ENCODE assay signal across 8 cellular contexts in genomic region chr20:62136283-62137091, GRCh38. TPM values are rescaled to one million over a fixed set of nuclear protein-coding genes. Genes with fewer than 3 reads are reported as not detected.
DNase-seq lines count a peak whose midpoint lies in the region; ATAC-seq, FAIRE-seq and TF ChIP-seq lines count a peak whose summit lies in the region.

No MANE protein-coding gene starts in this region.

- no peak overlapping the region for H3K9ac ChIP-seq in GM12878 (ENCODE audit: control insufficient read depth, insufficient read depth, low read length)

- no peak for TF ChIP-seq EP300 in GM12878 (IDR thresholded peaks at IDR 0.05; ENCODE audit: borderline replicate concordance in 1 of 2, control insufficient read depth in 1 of 2, low read depth in 2 of 2, low read length in 2 of 2)

- peak; percentile 27 for FAIRE-seq in GM12878 (lab: Jason Lieb, UNC)

- in situ Hi-C loops in GM12878 (cut with MboI) = no loop called here

- H3K79me2 ChIP-seq in GM12878 (ENCODE audit: control insufficient read depth, insufficient read depth, low read length) = peaks cover 26% of the 10 kb centered on the region

- no peak for TF ChIP-seq POLR2A in GM12878 (IDR thresholded peaks at IDR 0.05; ENCODE audit: low read depth, low read length)

- no peak overlapping the region for H2AFZ ChIP-seq in GM12878 (ENCODE audit: control insufficient read depth, low read depth, low read length)

- peak; percentile 73 to 82 (median 79) for TF ChIP-seq CTCF in GM12878 (IDR thresholded peaks at IDR 0.05 in 2 of 3, conservative IDR thresholded peaks at IDR 0.05 in 1 of 3; ENCODE audit: control insufficient read depth in 2 of 3, extremely low read depth in 1 of 3, insufficient read depth in 1 of 3, low read depth in 3 of 3, low read length in 3 of 3)

- H3K9me3 ChIP-seq in GM12878 (replicated peaks; ENCODE audit: control insufficient read depth, insufficient read depth, low read length) = no peaks in the 10 kb centered on the region

- POLR2A ChIA-PET in GM12878 (lab: Charles Lee) = no interaction called here

- peaks cover 16% of the 10 kb centered on the region for H4K20me1 ChIP-seq in GM12878 (ENCODE audit: control insufficient read depth, insufficient read depth)

- 42% methylated on average over 8 of the region's 8 CpGs for WGBS in GM12878 (ENCODE audit: insufficient coverage, insufficient replicate concordance, low lambda C conversion rate, missing lambda C conversion rate)

- peak; percentile 78 for ATAC-seq in GM12878

- RAD21 ChIA-PET in GM12878 (lab: Charles Lee; ENCODE audit: unreplicated experiment) = interaction anchor here (1.1 to 3.3 kb wide), 2 partner anchors 46 to 125 kb away, joined by 3 to 18 read pairs; no protein-coding TSS in a partner anchor

- no peak overlapping the region for H3K27ac ChIP-seq in GM12878 (ENCODE audit: control insufficient read depth, insufficient read depth)

- DNase-seq in NCI-H2081 (lab: John Stamatoyannopoulos, UW) (peak; percentile 34 to 54), NCI-H2081 treated with DMSO at 0.1 percent for 48 hours (lab: John Stamatoyannopoulos, UW) (no peak), NCI-H1417 treated with DMSO at 0.1 percent for 48 hours (lab: John Stamatoyannopoulos, UW) (peak; percentile 16), UCSD-AML1 (lab: John Stamatoyannopoulos, UW; ENCODE audit: unreplicated experiment) (peak; percentile 81), GM12878 (ENCODE audit: low read depth, low spot score) (no peak), inferior parietal cortex (ENCODE audit: extremely low spot score) (peak; percentile 74), cortex of kidney (lab: John Stamatoyannopoulos, UW) (no peak)
- DNase-seq in stimulated activated CD4-positive, alpha-beta T cell treated with anti-CD3 and anti-CD28 coated beads, Interleukin-4, amount 100 ng/mL, for 4 hours = peak; percentile 59 to 60

- intact Hi-C loops in GM12878 (cut with micrococcal nuclease; ENCODE audit: unreplicated experiment) = loop anchor here (2.0 kb wide), 1 partner anchor 126 kb away; no protein-coding TSS in a partner anchor

- peak; percentile 69 for TF ChIP-seq RAD21 in GM12878 (IDR thresholded peaks at IDR 0.05; ENCODE audit: insufficient read depth, low read depth, low read length)

- SMC1A ChIA-PET in GM12878 (lab: Charles Lee; ENCODE audit: uncharacterized antibody, unreplicated experiment) = interaction anchor here (1.0 to 1.9 kb wide), 5 partner anchors 9 to 128 kb away, joined by 3 to 9 read pairs (median 4); no protein-coding TSS in a partner anchor

- H3K4me1 ChIP-seq in GM12878 (ENCODE audit: control insufficient read depth, insufficient read depth, low read length) = peaks cover 8% of the 10 kb centered on the region

- H3K27me3 ChIP-seq in GM12878 (replicated peaks in 1 of 2; ENCODE audit: control insufficient read depth in 2 of 2, insufficient read depth in 2 of 2, low read length in 1 of 2) = no peaks in the 10 kb centered on the region

- H3K4me2 ChIP-seq in GM12878 (ENCODE audit: control insufficient read depth, insufficient read depth) = no peak overlapping the region

- CTCF ChIA-PET in GM12878 (lab: Yijun Ruan, JAX) = interaction anchor here (1.4 to 3.5 kb wide), 4 partner anchors 11 to 125 kb away, joined by 3 to 35 read pairs (median 14); partner anchors contain the start of gene LSM14B

- H3K4me3 ChIP-seq in GM12878 = no peak overlapping the region

- H3K36me3 ChIP-seq in GM12878 (ENCODE audit: control insufficient read depth in 2 of 2, insufficient read depth in 2 of 2, low read length in 1 of 2) = peaks cover 52% of the 10 kb centered on the region in 2 experiments

- no TSS peak for BruUV-seq in GM12878 (replicated peaks; lab: Mats Ljungman, UMichigan)

TF ChIP-seq in GM12878, 131 proteins besides CTCF, POLR2A, EP300 and RAD21 (continues in another document):
- no peak; the same call in 1 of the 2 replicates for TF ChIP-seq RUNX3 (IDR thresholded peaks at IDR 0.05; ENCODE audit: low read length)
- TF ChIP-seq TARDBP (IDR thresholded peaks at IDR 0.05; ENCODE audit: borderline replicate concordance) = no peak
- peak; percentile 69 for TF ChIP-seq ZNF384 (IDR thresholded peaks at IDR 0.05; ENCODE audit: borderline replicate concordance, low read depth, low read length)
- TF ChIP-seq BHLHE40 (IDR thresholded peaks at IDR 0.05; ENCODE audit: borderline replicate concordance in 1 of 2, low read depth in 2 of 2, low read length in 1 of 2) = 0 out of 4 replicates have a peak, but pooled peaks of 1 of the 2 experiments have one; percentile 18

RNA-seq across cellular contexts. Expression of gene PSMA7, which starts 6.7 kb away (rescaled TPM):
- 59.7 and 68.2 TPM in 2 replicates for total RNA-seq in GM12878 (2013; cell fraction: nucleolus; rRNA removed)
- total RNA-seq in GM12878 (2014; rRNA removed) = 323 and 324 TPM in 2 replicates
- total RNA-seq in GM12878 (2014; rRNA removed; fragmentation: Illumina TruSeq; extraction: Trizol) = 210 and 216 TPM in 2 replicates
- 348 and 359 TPM in 2 replicates for total RNA-seq in GM12878 (2021)
- polyA plus RNA-seq in GM12878 (2011; ENCODE audit: low read depth) = 125 TPM
- polyA plus RNA-seq in GM12878 (2011; rRNA removed) = 273 and 397 TPM in 2 replicates
- polyA plus RNA-seq in GM12878 (2011; cell fraction: cytosol; rRNA removed) = 444 and 554 TPM in 2 replicates
- polyA plus RNA-seq in GM12878 (2011; cell fraction: nucleus; rRNA removed) = 378 and 385 TPM in 2 replicates
- 199 and 211 TPM in 2 replicates for polyA plus RNA-seq in GM12878 (2012)
- 131 and 219 TPM in 2 replicates for polyA plus RNA-seq in GM12878 (2014; fragmentation: Illumina TruSeq; extraction: Trizol)
- 100 to 1,000 TPM; 333 to 546 TPM for polyA plus RNA-seq in GM12878 (2014; fragmentation: Nextera tagmentation; extraction: Ambion mirVana)
- 369 and 389 TPM in 2 replicates for polyA plus RNA-seq in GM12878 (2014; rRNA removed)
- polyA plus RNA-seq in GM12878 (2016; fragmentation: Nextera tagmentation; extraction: Ambion mirVana) = 100 to 1,000 TPM; 824 to 857 TPM
- polyA minus RNA-seq in GM12878 (2011; rRNA and poly(A)+ RNA removed) = 170 and 184 TPM in 2 replicates
- polyA minus RNA-seq in GM12878 (2011; cell fraction: cytosol; rRNA and poly(A)+ RNA removed) = 58.0 and 86.2 TPM in 2 replicates
- 32.9 and 52.9 TPM in 2 replicates for polyA minus RNA-seq in GM12878 (2011; cell fraction: nucleus; rRNA and poly(A)+ RNA removed)

RNA-seq across cellular contexts. Expression of gene SS18L1, which starts 7.1 kb away (rescaled TPM):
- total RNA-seq in GM12878 (2013; cell fraction: nucleolus; rRNA removed) = 55.6 and 59.3 TPM in 2 replicates
- total RNA-seq in GM12878 (2014; rRNA removed) = 8.1 and 12.4 TPM in 2 replicates
- 6.1 and 6.6 TPM in 2 replicates for total RNA-seq in GM12878 (2014; rRNA removed; fragmentation: Illumina TruSeq; extraction: Trizol)
- 10.4 and 11.1 TPM in 2 replicates for total RNA-seq in GM12878 (2021)
- 2.8 TPM for polyA plus RNA-seq in GM12878 (2011; ENCODE audit: low read depth)
- polyA plus RNA-seq in GM12878 (2011; rRNA removed) = 11.7 and 12.1 TPM in 2 replicates
- 8.8 and 17.7 TPM in 2 replicates for polyA plus RNA-seq in GM12878 (2011; cell fraction: cytosol; rRNA removed)
- polyA plus RNA-seq in GM12878 (2011; cell fraction: nucleus; rRNA removed) = 46.7 and 57.7 TPM in 2 replicates
- 6.1 and 8.3 TPM in 2 replicates for polyA plus RNA-seq in GM12878 (2012)
- polyA plus RNA-seq in GM12878 (2014; fragmentation: Illumina TruSeq; extraction: Trizol) = 7.0 and 8.2 TPM in 2 replicates
- 1 to 10 TPM; 1.8 to 2.2 TPM for polyA plus RNA-seq in GM12878 (2014; fragmentation: Nextera tagmentation; extraction: Ambion mirVana)
- 20.0 and 21.8 TPM in 2 replicates for polyA plus RNA-seq in GM12878 (2014; rRNA removed)
- polyA plus RNA-seq in GM12878 (2016; fragmentation: Nextera tagmentation; extraction: Ambion mirVana) = 1 to 10 TPM; 2.4 to 2.8 TPM
- polyA minus RNA-seq in GM12878 (2011; rRNA and poly(A)+ RNA removed) = 9.8 and 20.6 TPM in 2 replicates
- 6.7 and 7.0 TPM in 2 replicates for polyA minus RNA-seq in GM12878 (2011; cell fraction: cytosol; rRNA and poly(A)+ RNA removed)
- 13.2 and 25.6 TPM in 2 replicates for polyA minus RNA-seq in GM12878 (2011; cell fraction: nucleus; rRNA and poly(A)+ RNA removed)

RNA-seq across cellular contexts. Expression of gene LSM14B, which starts 14.2 kb away (rescaled TPM):
- 29.3 TPM in 2 replicates for total RNA-seq in GM12878 (2013; cell fraction: nucleolus; rRNA removed)
- total RNA-seq in GM12878 (2014; rRNA removed) = 18.0 and 18.9 TPM in 2 replicates
- 13.3 and 16.2 TPM in 2 replicates for total RNA-seq in GM12878 (2014; rRNA removed; fragmentation: Illumina TruSeq; extraction: Trizol)
- 34.3 and 34.9 TPM in 2 replicates for total RNA-seq in GM12878 (2021)
- 10.6 TPM for polyA plus RNA-seq in GM12878 (2011; ENCODE audit: low read depth)
- 25.5 and 33.2 TPM in 2 replicates for polyA plus RNA-seq in GM12878 (2011; rRNA removed)
- polyA plus RNA-seq in GM12878 (2011; cell fraction: cytosol; rRNA removed) = 30.6 and 42.4 TPM in 2 replicates
- 49.4 and 55.9 TPM in 2 replicates for polyA plus RNA-seq in GM12878 (2011; cell fraction: nucleus; rRNA removed)
- polyA plus RNA-seq in GM12878 (2012) = 26.7 and 32.9 TPM in 2 replicates
- 8.9 and 15.1 TPM in 2 replicates for polyA plus RNA-seq in GM12878 (2014; fragmentation: Illumina TruSeq; extraction: Trizol)
- 1 to 10 TPM in 1 of 2 experiments, under 1 TPM in 1; 0.56 to 1.8 TPM for polyA plus RNA-seq in GM12878 (2014; fragmentation: Nextera tagmentation; extraction: Ambion mirVana)
- 29.6 and 30.3 TPM in 2 replicates for polyA plus RNA-seq in GM12878 (2014; rRNA removed)
- 1 to 10 TPM in 1 of 2 experiments, under 1 TPM in 1; 0.79 to 1.4 TPM for polyA plus RNA-seq in GM12878 (2016; fragmentation: Nextera tagmentation; extraction: Ambion mirVana)
- polyA minus RNA-seq in GM12878 (2011; rRNA and poly(A)+ RNA removed) = 25.7 and 36.1 TPM in 2 replicates
- 15.6 and 16.8 TPM in 2 replicates for polyA minus RNA-seq in GM12878 (2011; cell fraction: cytosol; rRNA and poly(A)+ RNA removed)
- 12.8 and 25.0 TPM in 2 replicates for polyA minus RNA-seq in GM12878 (2011; cell fraction: nucleus; rRNA and poly(A)+ RNA removed)

RNA-seq across cellular contexts. Expression of gene MTG2, which starts 46.3 kb away (rescaled TPM):
- 48.5 and 51.0 TPM in 2 replicates for total RNA-seq in GM12878 (2013; cell fraction: nucleolus; rRNA removed)
- total RNA-seq in GM12878 (2014; rRNA removed) (40.9 and 44.1 TPM in 2 replicates), GM12878 (2014; rRNA removed; fragmentation: Illumina TruSeq; extraction: Trizol) (19.3 and 28.5 TPM in 2 replicates), GM12878 (2021) (40.4 and 52.4 TPM in 2 replicates)
- polyA plus RNA-seq in GM12878 (2011; ENCODE audit: low read depth) = 12.8 TPM
- polyA plus RNA-seq in GM12878 (2011; rRNA removed) (22.2 and 32.9 TPM in 2 replicates), GM12878 (2014; fragmentation: Illumina TruSeq; extraction: Trizol) (10.4 and 31.4 TPM in 2 replicates), GM12878 (2014; fragmentation: Nextera tagmentation; extraction: Ambion mirVana) (1 to 10 TPM; 6.2 to 7.3 TPM), GM12878 (2014; rRNA removed) (44.5 and 45.2 TPM in 2 replicates), GM12878 (2016; fragmentation: Nextera tagmentation; extraction: Ambion mirVana) (10 to 100 TPM; 35.8 to 38.6 TPM)
- 44.6 and 54.2 TPM in 2 replicates for polyA plus RNA-seq in GM12878 (2011; cell fraction: cytosol; rRNA removed)
- polyA plus RNA-seq in GM12878 (2011; cell fraction: nucleus; rRNA removed) = 23.9 and 38.8 TPM in 2 replicates
- polyA plus RNA-seq in GM12878 (2012) = 18.6 and 25.9 TPM in 2 replicates
- polyA minus RNA-seq in GM12878 (2011; rRNA and poly(A)+ RNA removed) = 15.4 and 31.5 TPM in 2 replicates
- polyA minus RNA-seq in GM12878 (2011; cell fraction: cytosol; rRNA and poly(A)+ RNA removed) = 6.9 and 9.5 TPM in 2 replicates
- polyA minus RNA-seq in GM12878 (2011; cell fraction: nucleus; rRNA and poly(A)+ RNA removed) = 8.2 and 26.7 TPM in 2 replicates

Comparison
In these comparisons a context has a peak if more than half of its experiments do, and no peak if none do; other contexts are left out.
1. DNase-seq: peak in NCI-H2081 (2 of 2), NCI-H1417 treated with DMSO at 0.1 percent for 48 hours (single experiment), UCSD-AML1 (single experiment), inferior parietal cortex (single experiment) and stimulated activated CD4-positive, alpha-beta T cell treated with anti-CD3 and anti-CD28 coated beads, Interleukin-4, amount 100 ng/mL, for 4 hours (2 of 2); none in NCI-H2081 treated with DMSO at 0.1 percent for 48 hours (single experiment), GM12878 (single experiment) and cortex of kidney (single experiment).